13 cellular contexts compared by ENCODE assay signal in genomic region chr15:39642011-39642640, GRCh38.
A peak's percentile ranks its signal among the peaks of the same experiment; 100 is the strongest.
DNase-seq lines count a peak whose midpoint lies in the region; ATAC-seq, FAIRE-seq and TF ChIP-seq lines count a peak whose summit lies in the region.
"Had no signal": no experiment of that assay in that cellular context is flagged by ENCODE, and none has a peak within 500 bp of the region (broad histone marks: within the 10 kb centered on the region; RNA-seq: fewer than 3 reads in every experiment).

No MANE protein-coding gene starts in this region.

- H3K4me3 ChIP-seq in A549 (no peak overlapping the region), astrocyte of the spinal cord (ENCODE audit: low read depth, low read length) (no peak overlapping the region), Caco-2 (ENCODE audit: low read depth, low read length) (no peak overlapping the region)

- no peaks in the 10 kb centered on the region; the same call in 1 of the 2 replicates for H3K27me3 Mint-ChIP-seq in H9 (ENCODE audit: low read depth)
- no peaks in the 10 kb centered on the region for H3K27me3 Mint-ChIP-seq in Caco-2 (ENCODE audit: insufficient read depth, unreplicated experiment)
- H3K27me3 Mint-ChIP-seq: brain had no signal

- no peak overlapping the region for H3K9ac ChIP-seq in H9 (ENCODE audit: extremely low read depth, insufficient read length, low read length)

- no peak overlapping the region for H3K23ac ChIP-seq in H9 (ENCODE audit: insufficient read length, low read depth, low read length)

- H3K36me3 Mint-ChIP-seq in H9 (ENCODE audit: insufficient read depth in 1 of 3, low read depth in 3 of 3) (no peaks in the 10 kb centered on the region), Caco-2 (ENCODE audit: insufficient read depth, unreplicated experiment) (no peaks in the 10 kb centered on the region)
- H3K36me3 Mint-ChIP-seq: brain had no signal

- H3K23me2 ChIP-seq in H9 (ENCODE audit: insufficient read length, low read depth, low read length, poor library complexity, severe bottlenecking) = no peaks in the 10 kb centered on the region

- BruUV-seq in Caco-2 (replicated peaks; lab: Mats Ljungman, UMichigan) = no TSS peak

- H3K9me3 ChIP-seq in A549 (no peaks in the 10 kb centered on the region), H9 (ENCODE audit: control insufficient read depth, low read depth, low read length) (no peaks in the 10 kb centered on the region), Caco-2 (no peaks in the 10 kb centered on the region)

- POLR2A ChIA-PET in A549 (lab: Yijun Ruan, JAX) = no interaction called here
- POLR2A ChIA-PET in Caco-2 (lab: Charles Lee) = no interaction called here

- H3K4me1 ChIP-seq in A549 (peaks cover 16% of the 10 kb centered on the region), H9 (ENCODE audit: insufficient read depth, low read length) (no peaks in the 10 kb centered on the region), Caco-2 (peaks cover 13% of the 10 kb centered on the region)

- H2AFZ ChIP-seq in H9 (ENCODE audit: low read length) = peak overlapping the region; percentile 54

- no peak overlapping the region for H2BK15ac ChIP-seq in H9 (ENCODE audit: low read depth, low read length)

- no peak for TF ChIP-seq EP300 in A549 (IDR thresholded peaks at IDR 0.05)

- no peak for TF ChIP-seq CTCF in A549 (IDR thresholded peaks at IDR 0.05)
- TF ChIP-seq CTCF in H9 (conservative IDR thresholded peaks at IDR 0.05) = no peak
- TF ChIP-seq CTCF in astrocyte of the spinal cord (IDR thresholded peaks at IDR 0.05; ENCODE audit: low read depth, low read length) = no peak
- TF ChIP-seq CTCF in Caco-2 (IDR thresholded peaks at IDR 0.05; ENCODE audit: insufficient read depth in 1 of 2, low read depth in 1 of 2, low read length in 1 of 2, severe bottlenecking in 1 of 2, unreplicated experiment in 1 of 2) = no peak

- H3K27ac Mint-ChIP-seq in H9 (no peak overlapping the region), Caco-2 (ENCODE audit: unreplicated experiment) (no peak overlapping the region)

- H2BK120ac ChIP-seq in H9 (ENCODE audit: low read depth, low read length, poor library complexity, severe bottlenecking) = no peak overlapping the region

- H3K4me3 Mint-ChIP-seq in H9 = no peak overlapping the region
- H3K4me3 Mint-ChIP-seq in Caco-2 (ENCODE audit: unreplicated experiment) = no peak overlapping the region

- 0 out of 6 replicates have a peak overlapping the region, but pooled peaks of 1 of the 2 experiments have one; percentile 37 for H3K27ac ChIP-seq in A549
- no peak overlapping the region for H3K27ac ChIP-seq in H9 (ENCODE audit: insufficient read length, low read depth, low read length)
- H3K27ac ChIP-seq: C4-2B had no signal

- no peaks in the 10 kb centered on the region for H3K36me3 ChIP-seq in Caco-2 (ENCODE audit: control insufficient read depth, insufficient read depth, low read length)

- H3K4ac ChIP-seq in H9 (ENCODE audit: low read depth, low read length) = no peak overlapping the region

- no peak for ATAC-seq in A549
- ATAC-seq in GM19397 (IDR thresholded peaks at IDR 0.05; ENCODE audit: unreplicated experiment) = no peak
- no peak for ATAC-seq in GM21723 (IDR thresholded peaks at IDR 0.05; ENCODE audit: unreplicated experiment)
- ATAC-seq: Right ventricle myocardium inferior had no signal

- in situ Hi-C loops in astrocyte of the spinal cord (cut with HindIII; ENCODE audit: low sequenced_read_pairs) = no loop called here

- H3K27me3 ChIP-seq in H9 (ENCODE audit: insufficient read depth, low read length) = no peaks in the 10 kb centered on the region
- H3K27me3 ChIP-seq in Caco-2 (replicated peaks; ENCODE audit: control insufficient read depth, insufficient read depth, low read length) = no peaks in the 10 kb centered on the region

- H3K56ac ChIP-seq in H9 (ENCODE audit: insufficient read length, low read depth, low read length) = no peak overlapping the region

- peaks cover 9 to 30% of the 10 kb centered on the region in 2 experiments for H3K4me1 Mint-ChIP-seq in H9
- peaks cover 7% of the 10 kb centered on the region for H3K4me1 Mint-ChIP-seq in Caco-2 (ENCODE audit: low read depth, unreplicated experiment)

- no peak overlapping the region for H2BK20ac ChIP-seq in H9 (ENCODE audit: low read depth, low read length, poor library complexity, severe bottlenecking)

- H2BK12ac ChIP-seq in H9 (ENCODE audit: insufficient read length, low read depth, low read length) = no peak overlapping the region

- 41% methylated on average over 5 of the region's 5 CpGs for WGBS in A549 (ENCODE audit: missing lambda C conversion rate)
- no CpG with 5 or more reads among the region's 5 CpGs for WGBS in H9 (ENCODE audit: extremely low coverage, insufficient read length, low lambda C conversion rate)

- no peaks in the 10 kb centered on the region for H3K79me1 ChIP-seq in H9 (ENCODE audit: insufficient read depth, low read depth, low read length, poor library complexity, severe bottlenecking)

- H4K8ac ChIP-seq in H9 (replicated peaks; ENCODE audit: insufficient read length, low read depth, low read length) = no peak overlapping the region

- no peak overlapping the region for H4K91ac ChIP-seq in H9 (ENCODE audit: insufficient read length, low read depth, low read length)

- no peak overlapping the region for H4K5ac ChIP-seq in H9 (ENCODE audit: insufficient read length, low read depth, low read length)

- no peak overlapping the region for H3K14ac ChIP-seq in H9 (ENCODE audit: insufficient read depth, low read length)

- no peaks in the 10 kb centered on the region for H4K20me1 ChIP-seq in H9 (ENCODE audit: control insufficient read depth, insufficient read depth, insufficient read length)

- H2BK5ac ChIP-seq in H9 (ENCODE audit: insufficient read length, low read length) = no peak overlapping the region

- H3K4me2 ChIP-seq in A549 (peak overlapping the region; percentile 41; the same call in 2 of the 3 replicates), H9 (ENCODE audit: insufficient read depth, insufficient read length, low read length) (no peak overlapping the region)

- no peak overlapping the region for H3K18ac ChIP-seq in H9 (ENCODE audit: insufficient read length, low read depth, low read length)

- no peak overlapping the region for H3T11ph ChIP-seq in H9 (ENCODE audit: low read length)

- H3K79me2 ChIP-seq in H9 (ENCODE audit: insufficient read depth, low read length) = no peaks in the 10 kb centered on the region

- FAIRE-seq in A549 (lab: Jason Lieb, UNC) = no peak

- TF ChIP-seq RAD21 in A549 (conservative IDR thresholded peaks at IDR 0.05 in 1 of 2, IDR thresholded peaks at IDR 0.05 in 1 of 2) = no peak

- intact Hi-C loops in Caco-2 (cut with micrococcal nuclease; ENCODE audit: unreplicated experiment) = no loop called here

- TF ChIP-seq POLR2A in A549 (IDR thresholded peaks at IDR 0.05; ENCODE audit: low read length) = no peak

- no peak overlapping the region for H2AK5ac ChIP-seq in H9 (ENCODE audit: insufficient read length, low read length)

- CTCF ChIA-PET in A549 (lab: Yijun Ruan, JAX) = interaction anchor here (0.6 kb wide), 1 partner anchor 974 kb away, joined by 3 read pairs; no protein-coding TSS in a partner anchor
- CTCF ChIA-PET in Caco-2 (lab: Charles Lee) = no interaction called here

- DNase-seq in A549 (ENCODE audit: low read depth in 1 of 2, low spot score in 1 of 2) (no peak), H9 (no peak), astrocyte of the spinal cord (ENCODE audit: low read depth, low spot score) (peak; percentile 67), iris pigment epithelial cell (ENCODE audit: low read depth) (peak; percentile 85), Caco-2 (no peak)
- no peak for DNase-seq in stimulated activated CD4-positive, alpha-beta T cell treated with anti-CD3 and anti-CD28 coated beads, Interleukin-12 subunit alpha, Interleukin-12 subunit beta, amount 100 ng/mL, for 4 hours
- DNase-seq: activated CD4-positive, alpha-beta T cell treated with anti-CD3 and anti-CD28 coated beads, Interleukin-2, amount 50 U/mL, for 4 hours; NCI-H1694 had no signal

- H3K9me3 Mint-ChIP-seq in H9 = no peaks in the 10 kb centered on the region
- no peaks in the 10 kb centered on the region for H3K9me3 Mint-ChIP-seq in Caco-2 (ENCODE audit: unreplicated experiment)
- H3K9me3 Mint-ChIP-seq: brain had no signal

TF ChIP-seq in A549, 52 proteins besides CTCF, POLR2A, EP300 and RAD21:
- TF ChIP-seq KDM5A (IDR thresholded peaks at IDR 0.05) (no peak), FOSL2 (IDR thresholded peaks at IDR 0.05) (peak; percentile 23; the same call in 1 of the 2 replicates), FOSL2 (CRISPR knock-in tag; IDR thresholded peaks at IDR 0.05) (peak; percentile 54)

Comparison
In these comparisons a context has a peak if more than half of its experiments do, and no peak if none do; other contexts are left out.
1. DNase-seq: peak in astrocyte of the spinal cord (single experiment) and iris pigment epithelial cell (single experiment); none in A549 (0 of 2), H9 (single experiment), Caco-2 (0 of 2) and stimulated activated CD4-positive, alpha-beta T cell treated with anti-CD3 and anti-CD28 coated beads, Interleukin-12 subunit alpha, Interleukin-12 subunit beta, amount 100 ng/mL, for 4 hours (single experiment).